ENCODE assay signal across 1 cellular context in genomic region chrX:89759076-89759685, GRCh38.
TF ChIP-seq lines count a peak whose summit lies in the region.

No MANE protein-coding gene starts in this region.

TF ChIP-seq in H1, 55 proteins besides CTCF, POLR2A, EP300 and RAD21:
- TF ChIP-seq HDAC2 (IDR thresholded peaks at IDR 0.05; ENCODE audit: borderline replicate concordance in 1 of 2, low read depth in 2 of 2, low read length in 2 of 2): 0 out of 4 replicates have a peak, but pooled peaks of 1 of the 2 experiments have one; percentile 57
- peak; percentile 60; the same call in 1 of the 2 replicates for TF ChIP-seq KDM1A (IDR thresholded peaks at IDR 0.05; ENCODE audit: borderline replicate concordance, low read length)
